8 cellular contexts compared by ENCODE assay signal in the genomic region with DNA sequence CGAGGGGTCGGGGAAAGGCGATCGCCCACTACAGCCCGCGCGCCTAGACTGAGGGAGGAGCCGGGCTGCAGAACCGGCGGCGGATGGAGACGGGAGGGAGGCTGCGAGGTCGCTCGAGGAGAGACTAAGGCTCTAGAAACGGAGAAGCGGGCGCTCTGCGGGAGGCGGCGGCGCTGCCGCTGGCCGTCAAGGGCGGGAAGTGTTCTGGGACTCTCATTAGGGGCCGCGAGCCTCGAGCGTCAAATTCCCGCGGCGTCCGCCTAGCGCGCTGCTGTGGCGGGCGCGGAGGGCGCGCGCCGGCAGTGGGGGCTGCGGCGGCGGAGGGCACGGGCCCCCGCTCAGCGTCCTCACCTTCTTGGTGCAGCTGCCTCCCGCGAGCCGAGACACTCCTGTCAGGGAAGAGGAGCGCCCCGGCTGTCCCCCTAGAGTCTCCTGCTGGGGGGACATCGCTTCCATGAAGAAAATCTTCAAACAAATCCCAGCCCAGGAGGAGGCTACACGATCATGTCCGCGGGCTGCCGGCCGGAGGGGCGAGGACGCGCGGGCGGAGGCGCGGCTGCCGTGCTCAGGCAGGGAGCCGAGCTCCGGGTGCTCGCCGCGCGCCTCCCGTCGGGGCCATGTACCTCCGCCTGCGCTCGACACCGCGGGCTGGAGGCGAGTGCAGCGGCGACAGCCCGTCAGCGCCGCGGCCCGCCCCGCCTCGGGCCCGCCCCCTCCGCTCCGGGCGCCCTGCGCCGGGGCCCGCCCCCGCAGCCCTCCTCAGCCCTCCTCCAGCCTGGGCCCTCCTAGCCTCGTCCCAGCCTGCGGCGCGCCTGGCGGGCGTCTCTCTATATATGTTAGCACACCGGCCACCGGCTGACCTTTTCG. TPM values are rescaled to one million over a fixed set of nuclear protein-coding genes. Genes with fewer than 3 reads are reported as not detected.
DNase-seq lines count a peak whose midpoint lies in the region; ATAC-seq and TF ChIP-seq lines count a peak whose summit lies in the region.

A gene with protein sequence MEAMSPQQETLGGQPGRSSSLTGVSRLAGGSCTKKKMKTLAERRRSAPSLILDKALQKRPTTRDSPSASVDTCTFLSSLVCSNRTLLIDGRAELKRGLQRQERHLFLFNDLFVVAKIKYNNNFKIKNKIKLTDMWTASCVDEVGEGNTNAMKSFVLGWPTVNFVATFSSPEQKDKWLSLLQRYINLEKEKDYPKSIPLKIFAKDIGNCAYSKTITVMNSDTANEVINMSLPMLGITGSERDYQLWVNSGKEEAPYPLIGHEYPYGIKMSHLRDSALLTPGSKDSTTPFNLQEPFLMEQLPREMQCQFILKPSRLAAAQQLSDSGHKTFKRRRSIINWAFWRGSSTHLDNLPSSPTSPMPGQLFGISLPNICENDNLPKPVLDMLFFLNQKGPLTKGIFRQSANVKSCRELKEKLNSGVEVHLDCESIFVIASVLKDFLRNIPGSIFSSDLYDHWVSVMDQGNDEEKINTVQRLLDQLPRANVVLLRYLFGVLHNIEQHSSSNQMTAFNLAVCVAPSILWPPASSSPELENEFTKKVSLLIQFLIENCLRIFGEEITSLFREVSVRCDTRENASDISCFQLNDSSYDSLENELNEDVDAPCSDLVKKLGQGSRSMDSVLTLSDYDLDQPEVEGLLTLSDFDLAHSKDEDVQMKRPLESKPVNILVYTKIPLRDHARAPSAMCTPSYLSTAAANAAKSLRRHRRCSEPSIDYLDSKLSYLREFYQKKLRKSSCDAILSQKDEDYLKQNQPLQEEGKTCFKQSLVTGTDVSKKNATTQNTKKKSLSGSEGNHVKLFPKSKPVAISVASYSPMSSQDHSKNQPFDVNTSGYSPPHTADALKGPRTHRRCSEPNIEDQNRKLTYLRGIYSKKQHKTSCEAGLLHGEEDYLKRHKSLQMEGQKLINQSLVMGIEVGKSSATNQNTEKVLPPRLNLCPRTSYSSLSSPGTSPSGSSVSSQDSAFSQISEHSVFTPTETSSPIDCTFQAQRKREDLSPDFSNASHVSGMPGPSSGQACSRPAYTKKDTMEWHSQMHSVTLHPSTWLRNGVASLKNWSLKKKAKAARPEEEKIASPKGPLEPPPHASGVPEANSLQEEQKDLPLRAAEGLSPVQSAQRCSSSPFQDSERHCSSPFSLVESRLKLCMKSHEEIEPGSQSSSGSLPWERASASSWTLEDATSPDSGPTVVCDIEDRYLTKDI (minus strand): TSS at position 662 of the 867 bp plus-strand sequence. CDS start 206 bp downstream, at position 456.

- WGBS in adrenal gland, 4 donors: 0 to 1% (median 0%) methylated on average over 25 to 106 of the region's 107 CpGs
- WGBS in right cardiac atrium: under 1% methylated on average over 107 of the region's 107 CpGs

- no peaks in the 10 kb centered on the region for H3K4me1 ChIP-seq in OCI-LY7 (ENCODE audit: insufficient read depth, low read length, poor library complexity, severe bottlenecking)
- H3K4me1 ChIP-seq in adrenal gland (replicated peaks in 1 of 2): peaks cover 0 to 21% of the 10 kb centered on the region in 2 donors
- H3K4me1 ChIP-seq in right cardiac atrium (ENCODE audit: control insufficient read depth, insufficient read depth, low read length): no peaks in the 10 kb centered on the region

- POLR2A ChIA-PET in OCI-LY7 (lab: Charles Lee): no interaction called here

- no peaks in the 10 kb centered on the region for H4K20me1 ChIP-seq in OCI-LY7 (ENCODE audit: insufficient read depth, low read length)

- TF ChIP-seq CTCF in OCI-LY7 (conservative IDR thresholded peaks at IDR 0.05; ENCODE audit: low read length): no peak
- TF ChIP-seq CTCF in adrenal gland (IDR thresholded peaks at IDR 0.05): peak in 1 of 6 experiments; percentile 18

- H3K4me3 ChIP-seq in OCI-LY7 (ENCODE audit: low read depth, low read length, poor library complexity, severe bottlenecking) (no peak within 1 kb of the TSS), adrenal gland (peak within 1 kb of the TSS; percentile 39 to 85 (median 54)), right cardiac atrium (ENCODE audit: low read length) (peak within 1 kb of the TSS; percentile 64)

- no TSS peak for BruUV-seq in OCI-LY7 (replicated peaks; lab: Mats Ljungman, UMichigan)

- CTCF ChIA-PET in OCI-LY7 (lab: Charles Lee; ENCODE audit: unreplicated experiment): no interaction called here

- DNase-seq in COLO668 (lab: John Stamatoyannopoulos, UW; ENCODE audit: unreplicated experiment) (peak; percentile 65), OCI-LY7 (ENCODE audit: low spot score) (no peak), adrenal gland (peak; percentile 72 to 79 (median 74)), right cardiac atrium (peak; percentile 74 to 88 (median 85)), posterior cingulate gyrus (peak; percentile 40 to 94 (median 62)), A172 (ENCODE audit: low spot score) (no peak)

- intact Hi-C loops in OCI-LY7 (cut with micrococcal nuclease; ENCODE audit: unreplicated experiment) (no loop called here), adrenal gland (cut with DNase I) (loop anchor here in 1 of 2 donors (10.0 kb wide), 1 partner anchor 523 kb away; no protein-coding TSS in a partner anchor), right cardiac atrium (cut with DNase I) (loop anchor here in 2 of 4 donors (10.0 kb wide), 2 partner anchors 153 to 513 kb away; no protein-coding TSS in a partner anchor), posterior cingulate gyrus (cut with DNase I) (no loop called here)

- H3K79me2 ChIP-seq in OCI-LY7 (ENCODE audit: insufficient read depth, low read depth, low read length): no peaks in the 10 kb centered on the region

- H3K36me3 ChIP-seq in OCI-LY7 (ENCODE audit: insufficient read depth, low read length): no peaks in the 10 kb centered on the region
- H3K36me3 ChIP-seq in adrenal gland (replicated peaks in 1 of 2): no peaks in the 10 kb centered on the region

- H2AFZ ChIP-seq in OCI-LY7 (ENCODE audit: low read length): no peak within 1 kb of the TSS

- ATAC-seq in GM19468 (IDR thresholded peaks at IDR 0.05; ENCODE audit: extremely low read depth, unreplicated experiment) (peak; percentile 66), HG03558 (IDR thresholded peaks at IDR 0.05; ENCODE audit: extremely low read depth, unreplicated experiment) (peak; percentile 43), right cardiac atrium (peak; percentile 97)

- no peaks in the 10 kb centered on the region for H3K9me2 ChIP-seq in OCI-LY7 (ENCODE audit: insufficient read depth, low read length)

- H3K27me3 ChIP-seq in adrenal gland (no peaks in the 10 kb centered on the region), right cardiac atrium (ENCODE audit: control insufficient read depth, insufficient read depth) (no peaks in the 10 kb centered on the region)

- no peak within 1 kb of the TSS for H3K27ac ChIP-seq in OCI-LY7 (ENCODE audit: low read depth, low read length, poor library complexity, severe bottlenecking)
- peak within 1 kb of the TSS in 4 of 5 donors; percentile 15 to 87 (median 72) for H3K27ac ChIP-seq in adrenal gland
- H3K27ac ChIP-seq in right cardiac atrium (ENCODE audit: low read length): peak within 1 kb of the TSS; percentile 4

- H3K9me3 ChIP-seq in OCI-LY7 (ENCODE audit: low read length) (no peaks in the 10 kb centered on the region), adrenal gland (replicated peaks in 1 of 3) (no peaks in the 10 kb centered on the region), right cardiac atrium (ENCODE audit: control insufficient read depth, low read length) (no peaks in the 10 kb centered on the region)

- H3K4me2 ChIP-seq in OCI-LY7 (ENCODE audit: low read length): peak within 1 kb of the TSS; percentile 59; the same call in 1 of the 2 replicates

- TF ChIP-seq POLR2A in adrenal gland (IDR thresholded peaks at IDR 0.05): peak in 1 of 2 donors; percentile 80

RNA-seq across cellular contexts. Expression of the gene that starts here (rescaled TPM):
- not detected in 2 replicates for total RNA-seq in OCI-LY7 (2014; rRNA removed; shearing (Covaris generic))
- not detected in 2 replicates for total RNA-seq in OCI-LY7 (2022)
- 1 to 10 TPM; 1.6 to 6.4 (median 3.7) TPM for total RNA-seq in adrenal gland
- polyA plus RNA-seq in adrenal gland: 1 to 10 TPM in 1 of 3 donors, under 1 TPM in 2; 0.84 to 4.8 (median 0.88) TPM
- total RNA-seq in right cardiac atrium: under 1 TPM; 0.34 to 0.78 (median 0.42) TPM
- polyA plus RNA-seq in right cardiac atrium: 0.29 TPM
- not detected in 2 replicates for total RNA-seq in A172 (2014; rRNA removed; shearing (Covaris generic))

Comparison
In these comparisons a context has a peak if more than half of its experiments do, and no peak if none do; other contexts are left out.
1. Peak in DNase-seq, ATAC-seq, H3K4me3 ChIP-seq and H3K27ac ChIP-seq in right cardiac atrium; RNA of the gene not detected or under 1 TPM.
2. DNase-seq: peak in COLO668 (single experiment), adrenal gland (7 of 7) and posterior cingulate gyrus (10 of 10); none in OCI-LY7 (single experiment) and A172 (single experiment).
3. ATAC-seq: peak in every context shown above with its lines; median percentile 97 in right cardiac atrium; 66 in GM19468; 43 in HG03558.